In the genomic region with DNA sequence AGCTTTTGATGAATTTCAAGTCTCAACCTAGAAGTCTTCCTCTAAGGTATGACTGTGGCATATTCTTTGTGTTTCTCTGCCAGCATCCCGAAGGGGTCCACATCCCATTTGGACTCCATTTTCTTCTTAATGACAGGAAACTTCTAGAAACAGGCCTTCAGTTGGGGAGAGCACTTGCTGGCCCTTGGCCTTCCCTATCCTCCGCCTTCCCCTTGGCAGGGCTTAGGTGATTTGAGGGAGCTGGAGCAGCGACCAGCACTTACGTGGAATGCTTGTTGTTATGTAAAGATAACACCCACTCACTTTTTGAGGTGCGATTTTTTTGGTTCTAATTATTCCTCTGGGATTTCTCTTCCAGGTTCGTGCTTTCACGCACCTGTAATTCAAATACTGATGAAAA, we compare ENCODE assay signal across 33 cellular contexts. TPM values are rescaled to one million over a fixed set of nuclear protein-coding genes. Genes with fewer than 3 reads are reported as not detected.
A peak's percentile ranks its signal among the peaks of the same experiment; 100 is the strongest.
DNase-seq lines count a peak whose midpoint lies in the region; ATAC-seq, FAIRE-seq and TF ChIP-seq lines count a peak whose summit lies in the region.
"Had no signal": no experiment of that assay in that cellular context is flagged by ENCODE, and none has a peak within 500 bp of the region (broad histone marks: within the 10 kb centered on the region; RNA-seq: fewer than 3 reads in every experiment).

No MANE protein-coding gene starts in this region.

- H3K36me3 ChIP-seq in bronchial epithelial cell (ENCODE audit: control insufficient read depth, insufficient read depth, low read length) = no peaks in the 10 kb centered on the region
- H3K36me3 ChIP-seq in lung (ENCODE audit: control insufficient read depth in 2 of 2, insufficient read depth in 2 of 2, low read length in 2 of 2) = no peaks in the 10 kb centered on the region
- no peaks in the 10 kb centered on the region for H3K36me3 ChIP-seq in upper lobe of right lung
- H3K36me3 ChIP-seq: BE2C, BLaER1 had no signal

- H3K9me3 Mint-ChIP-seq in osteocyte (ENCODE audit: unreplicated experiment) = peaks cover 39% of the 10 kb centered on the region

- H3K9me3 ChIP-seq in lung (ENCODE audit: control insufficient read depth in 2 of 2, insufficient read depth in 1 of 2, low read length in 1 of 2) = peaks cover 0 to 20% of the 10 kb centered on the region in 2 donors
- H3K9me3 ChIP-seq in upper lobe of right lung = no peaks in the 10 kb centered on the region
- H3K9me3 ChIP-seq: BE2C had no signal

- TF ChIP-seq CTCF in GM13977 (IDR thresholded peaks at IDR 0.05; ENCODE audit: extremely low read depth, insufficient read depth, missing control alignments) = no peak
- no peak for TF ChIP-seq CTCF in bronchial epithelial cell (IDR thresholded peaks at IDR 0.05; ENCODE audit: insufficient read depth, low read length, severe bottlenecking)
- no peak for TF ChIP-seq CTCF in lung (IDR thresholded peaks at IDR 0.05; ENCODE audit: control extremely low read depth, extremely low read depth)
- TF ChIP-seq CTCF in osteocyte (IDR thresholded peaks at IDR 0.05) = no peak
- TF ChIP-seq CTCF in upper lobe of right lung (IDR thresholded peaks at IDR 0.05) = no peak

- intact Hi-C loops in upper lobe of right lung (cut with DNase I) = no loop called here

- H3K27me3 ChIP-seq in bronchial epithelial cell (ENCODE audit: control insufficient read depth, insufficient read depth, low read length) (no peaks in the 10 kb centered on the region), lung (ENCODE audit: control insufficient read depth, insufficient read depth) (no peaks in the 10 kb centered on the region), upper lobe of right lung (no peaks in the 10 kb centered on the region)
- H3K27me3 ChIP-seq: BE2C, BLaER1 had no signal

- H3K27ac ChIP-seq in lung (ENCODE audit: low read depth in 1 of 2, low read length in 1 of 2) (no peak overlapping the region), upper lobe of right lung (no peak overlapping the region)
- H3K27ac ChIP-seq: BLaER1 had no signal

- peak; percentile 99 for FAIRE-seq in bronchial epithelial cell (lab: Jason Lieb, UNC)
- FAIRE-seq: A204.1, GM12878, GM12892, GM19239 had no signal

- DNase-seq in GM13977 (ENCODE audit: low spot score) = peak; percentile 0
- DNase-seq in bronchial epithelial cell (ENCODE audit: low read depth) = no peak
- DNase-seq in lung (ENCODE audit: low spot score) = peak; percentile 22
- peak; percentile 40 for DNase-seq in osteocyte (ENCODE audit: extremely low spot score, unreplicated experiment)
- no peak for DNase-seq in foreskin melanocyte
- DNase-seq in inferior parietal cortex (ENCODE audit: extremely low spot score) = no peak
- DNase-seq in upper lobe of right lung = no peak
- DNase-seq: 8988T; ACHN; BE2C; C1 segment of cervical spinal cord; CD4-positive, alpha-beta memory T cell; CD4-positive, CD25-positive, alpha-beta regulatory T cell; CD8-positive, alpha-beta memory T cell; COR-L47; DMS 273 treated with DMSO at 0.1 percent for 48 hours; DMS153; DMS53; DMS79; DND-41; EL; GDM1 had no signal

- in situ Hi-C loops in GM13977 (cut with MboI; ENCODE audit: low pct_unique_long_range_greater_than_20kb, low sequenced_read_pairs, unreplicated experiment) = no loop called here

- 73 to 81% methylated on average over 7 of the region's 7 CpGs for WGBS in lung, 2 donors

- H3K4me3 Mint-ChIP-seq in osteocyte (ENCODE audit: unreplicated experiment) = no peak overlapping the region
- H3K4me3 Mint-ChIP-seq: CD14-positive monocyte; CD4-positive, alpha-beta memory T cell; CD4-positive, CD25-positive, alpha-beta regulatory T cell; CD8-positive, alpha-beta memory T cell had no signal

- H3K27ac Mint-ChIP-seq in osteocyte (ENCODE audit: unreplicated experiment) = no peak overlapping the region
- H3K27ac Mint-ChIP-seq: CD14-positive monocyte; CD4-positive, alpha-beta memory T cell; CD4-positive, CD25-positive, alpha-beta regulatory T cell; CD8-positive, alpha-beta memory T cell had no signal

- H3K4me1 ChIP-seq in lung (ENCODE audit: control insufficient read depth in 2 of 2, insufficient read depth in 2 of 2, low read length in 2 of 2) (no peaks in the 10 kb centered on the region), upper lobe of right lung (no peaks in the 10 kb centered on the region)
- H3K4me1 ChIP-seq: BE2C, BLaER1 had no signal

- H3K4me1 Mint-ChIP-seq in osteocyte (ENCODE audit: unreplicated experiment) = no peaks in the 10 kb centered on the region
- H3K4me1 Mint-ChIP-seq: CD14-positive monocyte; CD4-positive, alpha-beta memory T cell; CD8-positive, alpha-beta memory T cell had no signal

- no peak for ATAC-seq in lung (ENCODE audit: insufficient read depth, low FRiP score)
- ATAC-seq in HG02642 (IDR thresholded peaks at IDR 0.05; ENCODE audit: poor library complexity, unreplicated experiment) = no peak
- ATAC-seq in upper lobe of right lung = no peak
- ATAC-seq: GM12878 had no signal

- H3K4me3 ChIP-seq in bronchial epithelial cell (ENCODE audit: low read depth, low read length) (no peak overlapping the region), lung (no peak overlapping the region), upper lobe of right lung (no peak overlapping the region)
- H3K4me3 ChIP-seq: BLaER1, GM12878 had no signal

- no peaks in the 10 kb centered on the region for H3K27me3 Mint-ChIP-seq in osteocyte (ENCODE audit: unreplicated experiment)
- H3K27me3 Mint-ChIP-seq: CD4-positive, alpha-beta memory T cell; CD4-positive, CD25-positive, alpha-beta regulatory T cell; CD8-positive, alpha-beta memory T cell had no signal

- no peaks in the 10 kb centered on the region for H3K36me3 Mint-ChIP-seq in osteocyte (ENCODE audit: unreplicated experiment)
- H3K36me3 Mint-ChIP-seq: CD14-positive monocyte; CD4-positive, alpha-beta memory T cell; CD4-positive, CD25-positive, alpha-beta regulatory T cell; CD8-positive, alpha-beta memory T cell had no signal

RNA-seq across cellular contexts. Expression of gene ZNF716, which starts 42.9 kb away (rescaled TPM):
- total RNA-seq in bronchial epithelial cell = not detected in 2 replicates
- total RNA-seq in lung = not detected
- polyA plus RNA-seq in lung = not detected
- total RNA-seq in osteocyte = not detected in 2 replicates
- not detected for total RNA-seq in upper lobe of right lung
- total RNA-seq: A673; CD4-positive, alpha-beta memory T cell; CD4-positive, CD25-positive, alpha-beta regulatory T cell; CD8-positive, alpha-beta memory T cell; Daoy; G401; GM12878 had no signal
- polyA plus RNA-seq: AG04450; CD14-positive monocyte; CD4-positive, alpha-beta memory T cell; CD4-positive, CD25-positive, alpha-beta regulatory T cell; CD8-positive, alpha-beta memory T cell; GM12878 had no signal

Comparison
In these comparisons a context has a peak if more than half of its experiments do, and no peak if none do; other contexts are left out.
1. DNase-seq: peak in GM13977 (single experiment), lung (single experiment) and osteocyte (single experiment); none in bronchial epithelial cell (single experiment), foreskin melanocyte (single experiment), inferior parietal cortex (single experiment) and upper lobe of right lung (single experiment).